21 cellular contexts compared by ENCODE assay signal in the genomic region with DNA sequence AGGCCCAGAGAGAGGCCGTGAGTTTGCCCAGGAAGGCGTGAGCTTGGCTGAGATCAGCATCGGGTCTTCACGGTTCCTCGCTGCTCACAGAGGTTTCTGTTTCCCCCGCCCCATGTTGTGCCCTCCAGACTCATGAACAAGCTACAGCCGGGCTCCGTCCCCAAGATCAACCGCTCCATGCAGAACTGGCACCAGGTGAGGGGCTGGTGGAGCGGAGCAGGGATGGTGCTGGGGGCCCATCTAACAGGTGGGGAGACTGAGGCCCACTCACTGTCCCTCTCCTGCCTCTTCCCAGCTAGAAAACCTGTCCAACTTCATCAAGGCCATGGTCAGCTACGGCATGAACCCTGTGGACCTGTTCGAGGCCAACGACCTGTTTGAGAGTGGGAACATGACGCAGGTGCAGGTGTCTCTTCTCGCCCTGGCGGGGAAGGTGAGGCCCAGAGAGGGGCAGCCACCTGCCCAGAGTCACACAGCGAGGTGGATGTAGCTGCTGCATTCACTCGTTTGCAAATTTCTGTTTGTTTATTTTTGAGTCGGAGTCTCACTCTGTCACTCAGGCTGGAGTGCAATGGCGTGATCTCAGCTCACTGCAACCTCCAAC. TPM values are rescaled to one million over a fixed set of nuclear protein-coding genes. Genes with fewer than 3 reads are reported as not detected.
A peak's percentile ranks its signal among the peaks of the same experiment; 100 is the strongest.
DNase-seq lines count a peak whose midpoint lies in the region; FAIRE-seq and TF ChIP-seq lines count a peak whose summit lies in the region.
"Had no signal": no experiment of that assay in that cellular context is flagged by ENCODE, and none has a peak within 500 bp of the region (broad histone marks: within the 10 kb centered on the region; RNA-seq: fewer than 3 reads in every experiment).

No MANE protein-coding gene starts in this region.

- peak in 1 of 2 experiments; percentile 74; a peak in 2 of 3 replicates for TF ChIP-seq POLR2A in H1 (IDR thresholded peaks at IDR 0.05; ENCODE audit: control extremely low read depth in 1 of 2, low read depth in 2 of 2, low read length in 2 of 2)
- TF ChIP-seq POLR2A in erythroblast (IDR thresholded peaks at IDR 0.05; ENCODE audit: low read length) = no peak
- no peak for TF ChIP-seq POLR2A in sigmoid colon (IDR thresholded peaks at IDR 0.05)

- no peak overlapping the region for H2BK12ac ChIP-seq in H1 (ENCODE audit: low read depth, low read length)

- H4K5ac ChIP-seq in H1 (ENCODE audit: insufficient read length, low read depth, low read length) = no peak overlapping the region

- H3K23ac ChIP-seq in H1 (ENCODE audit: insufficient read length) = no peak overlapping the region

- no peak overlapping the region for H3K27ac ChIP-seq in HEK293 (ENCODE audit: extremely low read depth, low read depth, low read length)
- H3K27ac ChIP-seq in H1 (ENCODE audit: low read depth, low read length) = no peak overlapping the region
- H3K27ac ChIP-seq in sigmoid colon = no peak overlapping the region
- H3K27ac ChIP-seq: PC-9, prostate gland, transverse colon had no signal

- H3K14ac ChIP-seq in H1 (ENCODE audit: insufficient read length) = no peak overlapping the region

- no peak for FAIRE-seq in H1 (lab: Jason Lieb, UNC)
- FAIRE-seq: small intestine had no signal

- H4K20me1 ChIP-seq in H1 (replicated peaks in 1 of 2; ENCODE audit: control insufficient read depth in 1 of 2, insufficient read depth in 2 of 2, low read length in 2 of 2) = peaks cover 10 to 21% of the 10 kb centered on the region in 2 experiments

- H2BK120ac ChIP-seq in H1 (replicated peaks; ENCODE audit: low read depth, low read length) = no peak overlapping the region

- H2BK5ac ChIP-seq in H1 (ENCODE audit: low read depth, low read length) = no peak overlapping the region

- TF ChIP-seq EP300 in H1 (IDR thresholded peaks at IDR 0.05; ENCODE audit: borderline replicate concordance in 1 of 2, low read depth in 2 of 2, low read length in 2 of 2) (no peak), sigmoid colon (IDR thresholded peaks at IDR 0.05) (no peak)

- intact Hi-C loops in sigmoid colon (cut with DNase I) = no loop called here

- TF ChIP-seq CTCF in HEK293 (tag by site-specific recombination; IDR thresholded peaks at IDR 0.05) (no peak), H1 (IDR thresholded peaks at IDR 0.05; ENCODE audit: control extremely low read depth in 1 of 3, insufficient read depth in 1 of 3, low read depth in 1 of 3, low read length in 3 of 3) (no peak), sigmoid colon (IDR thresholded peaks at IDR 0.05) (no peak)

- H3K9me3 ChIP-seq in HEK293 (ENCODE audit: control insufficient read depth, insufficient read depth, low read depth, low read length) (no peaks in the 10 kb centered on the region), H1 (ENCODE audit: insufficient read depth in 2 of 2, low read depth in 1 of 2, low read length in 1 of 2) (no peaks in the 10 kb centered on the region), sigmoid colon (no peaks in the 10 kb centered on the region)
- H3K9me3 ChIP-seq: prostate gland, transverse colon had no signal

- H3K4me2 ChIP-seq in H1 (ENCODE audit: insufficient read depth in 1 of 2, low read depth in 2 of 2, low read length in 2 of 2) = no peak overlapping the region
- H3K4me2 ChIP-seq: PC-9 had no signal

- H3K4ac ChIP-seq in H1 (replicated peaks; ENCODE audit: insufficient read length, low read depth, low read length) = no peak overlapping the region

- H3K4me3 ChIP-seq in HEK293 (ENCODE audit: low read depth, low read length) = no peak overlapping the region
- H3K4me3 ChIP-seq in H1 (ENCODE audit: extremely low read depth in 1 of 4, insufficient read depth in 2 of 4, low read depth in 3 of 4, low read length in 4 of 4) = no peak overlapping the region
- no peak overlapping the region for H3K4me3 ChIP-seq in sigmoid colon
- H3K4me3 ChIP-seq: PC-9, prostate gland, transverse colon had no signal

- H3K56ac ChIP-seq in H1 (replicated peaks; ENCODE audit: insufficient read length, low read depth, low read length) = no peak overlapping the region

- peaks cover 0 to 48% of the 10 kb centered on the region in 2 experiments; a peak in 3 of 4 replicates for H3K79me2 ChIP-seq in H1 (ENCODE audit: control insufficient read depth in 1 of 2, insufficient read depth in 2 of 2, low read length in 2 of 2)

- no peaks in the 10 kb centered on the region for H3K27me3 ChIP-seq in H1 (replicated peaks in 1 of 4; ENCODE audit: control insufficient read depth in 3 of 4, extremely low read depth in 1 of 4, insufficient read depth in 3 of 4, low read length in 3 of 4)
- H3K27me3 ChIP-seq in sigmoid colon = no peaks in the 10 kb centered on the region
- H3K27me3 ChIP-seq: transverse colon had no signal

- H3K4me1 ChIP-seq in HEK293 (ENCODE audit: control insufficient read depth, insufficient read depth, low read length) = 0 out of 2 replicates have a peak, but pooled peaks cover 2% of the 10 kb centered on the region
- H3K4me1 ChIP-seq in H1 (replicated peaks in 1 of 4; ENCODE audit: control insufficient read depth in 3 of 4, insufficient read depth in 4 of 4, low read length in 3 of 4) = peaks cover 0 to 9% (median 4%) of the 10 kb centered on the region in 4 experiments; a peak in 5 of 7 replicates
- peaks cover 0 to 36% (median 24%) of the 10 kb centered on the region in 4 donors for H3K4me1 ChIP-seq in sigmoid colon

- peaks cover 3% of the 10 kb centered on the region for H3K79me1 ChIP-seq in H1 (ENCODE audit: low read depth, low read length)

- H3K36me3 ChIP-seq in HEK293 (ENCODE audit: control insufficient read depth in 2 of 2, insufficient read depth in 1 of 2, low read length in 2 of 2) = peaks cover 0 to 13% of the 10 kb centered on the region in 2 experiments; a peak in 1 of 3 replicates
- H3K36me3 ChIP-seq in H1 (ENCODE audit: control insufficient read depth in 2 of 4, insufficient read depth in 4 of 4, low read length in 3 of 4) = peaks cover 20 to 40% (median 32%) of the 10 kb centered on the region in 4 experiments
- peaks cover 16 to 41% (median 21%) of the 10 kb centered on the region in 4 donors for H3K36me3 ChIP-seq in sigmoid colon

- no peak overlapping the region for H2BK15ac ChIP-seq in H1 (ENCODE audit: low read length)

- H4K8ac ChIP-seq in H1 (ENCODE audit: extremely low read depth, insufficient read depth, low read length) = no peak overlapping the region

- 87% methylated on average over 16 of the region's 20 CpGs; no CpG with 5 or more reads in 1 of the 2 experiments for WGBS in H1 (ENCODE audit: extremely low coverage in 1 of 2, insufficient coverage in 1 of 2, insufficient read length in 1 of 2, insufficient replicate concordance in 2 of 2, low coverage in 1 of 2, low lambda C conversion rate in 2 of 2, missing lambda C conversion rate in 1 of 2), 2 experiments
- 89 to 94% methylated on average over 20 of the region's 20 CpGs for WGBS in sigmoid colon, 2 donors

- no peak overlapping the region for H2BK20ac ChIP-seq in H1 (ENCODE audit: low read length)

- H4K91ac ChIP-seq in H1 (replicated peaks; ENCODE audit: insufficient read length, low read length) = no peak overlapping the region

- DNase-seq in H1 (ENCODE audit: low read depth in 1 of 2, low spot score in 2 of 2) (no peak), erythroblast (lab: John Stamatoyannopoulos, UW) (no peak), sigmoid colon (no peak)
- DNase-seq: activated CD4-positive, CD25-positive, alpha-beta regulatory T cell; activated CD8-positive, alpha-beta memory T cell treated with anti-CD3 and anti-CD28 coated beads for 24 hours; activated naive CD8-positive, alpha-beta T cell treated with anti-CD3 and anti-CD28 coated beads for 36 hours; DMS79 treated with DMSO at 0.1 percent for 48 hours; glutamatergic neuron; H9; left colon; NCI-H1930; NCI-H226; nephron progenitor cell; PC-9; small intestine; stimulated activated CD4-positive, alpha-beta T cell treated with anti-CD3 and anti-CD28 coated beads, Interleukin-2, amount 100 ng/mL, for 48 hours; stimulated activated naive CD8-positive, alpha-beta T cell treated with anti-CD3 and anti-CD28 coated beads, Interleukin-15, amount 100 ng/mL, for 72 hours; T1000; transverse colon had no signal

- no peak for TF ChIP-seq RAD21 in H1 (IDR thresholded peaks at IDR 0.05 in 1 of 2, conservative IDR thresholded peaks at IDR 0.05 in 1 of 2; ENCODE audit: low read depth in 2 of 2, low read length in 2 of 2)

- H2AFZ ChIP-seq in H1 (ENCODE audit: low read length) = no peak overlapping the region
- H2AFZ ChIP-seq: PC-9 had no signal

- no peak overlapping the region for H3K9ac ChIP-seq in H1 (replicated peaks in 1 of 4; ENCODE audit: extremely low read depth in 1 of 4, low read depth in 3 of 4, low read length in 3 of 4)

- H3K18ac ChIP-seq in H1 (ENCODE audit: extremely low read depth, low read length) = no peak overlapping the region

- POLR2A ChIA-PET in HEK293 (lab: Yijun Ruan, JAX) = no interaction called here
- POLR2A ChIA-PET in H1 (lab: Charles Lee; ENCODE audit: partially characterized antibody) = interaction anchor here (0.7 to 12.8 kb wide), 13 partner anchors 9 to 237 kb away, joined by 3 to 509 read pairs (median 3); partner anchors contain the start of genes ABCA7, CIRBP and RNU6-2

- H2AK5ac ChIP-seq in H1 (ENCODE audit: low read depth, low read length) = no peak overlapping the region

- CTCF ChIA-PET in HEK293 (lab: Yijun Ruan, JAX) (interaction anchor here (0.6 kb wide), 1 partner anchor 98 kb away, joined by 3 read pairs; no protein-coding TSS in a partner anchor), H1 (lab: Charles Lee; ENCODE audit: partially characterized antibody) (interaction anchor here (1.1 to 1.6 kb wide), 3 partner anchors 32 to 190 kb away, joined by 3 to 4 read pairs (median 3); no protein-coding TSS in a partner anchor)

- peaks cover 7% of the 10 kb centered on the region; the same call in 1 of the 2 replicates for H3K23me2 ChIP-seq in H1 (ENCODE audit: low read depth, low read length)

RNA-seq across cellular contexts. Expression of gene CNN2, which starts 6.0 kb away (rescaled TPM):
- 522 and 551 TPM in 2 replicates for total RNA-seq in H1 (2021; fragmentation: NEBNext Ultra II Directional; extraction: Animal tissue kit (Norgen Biotek cat#: 25700))
- polyA plus RNA-seq in H1 (2011; rRNA removed) (189 and 349 TPM in 2 replicates), sigmoid colon (100 to 1,000 TPM in 1 of 3 donors, 10 to 100 TPM in 2; 48.0 to 115 (median 53.9) TPM)
- polyA plus RNA-seq in H1 (2011; cell fraction: cytosol; rRNA removed) = 238 TPM
- polyA plus RNA-seq in H1 (2011; cell fraction: nucleus; rRNA removed) = 235 TPM
- polyA plus RNA-seq in H1 (2012, experiment 1 of 2) = 294 to 464 TPM (median 423 TPM) in 4 replicates
- 443 TPM for polyA plus RNA-seq in H1 (2012, experiment 2 of 2)
- polyA plus RNA-seq in H1 (2013, experiment 1 of 2) = 346 TPM
- polyA plus RNA-seq in H1 (2013, experiment 2 of 2) = 345 TPM
- polyA minus RNA-seq in H1 (2011; rRNA and poly(A)+ RNA removed) = 314 and 396 TPM in 2 replicates
- 453 TPM for polyA minus RNA-seq in H1 (2011; cell fraction: cytosol; rRNA and poly(A)+ RNA removed)
- polyA minus RNA-seq in H1 (2011; cell fraction: nucleus; rRNA and poly(A)+ RNA removed) = 127 TPM
- total RNA-seq in sigmoid colon = 10 to 100 TPM; 25.5 to 59.0 (median 36.3) TPM

RNA-seq across cellular contexts. Expression of gene ABCA7, which starts 7.5 kb away (rescaled TPM):
- 25.6 and 29.7 TPM in 2 replicates for total RNA-seq in H1 (2021; fragmentation: NEBNext Ultra II Directional; extraction: Animal tissue kit (Norgen Biotek cat#: 25700))
- polyA plus RNA-seq in H1 (2011; rRNA removed) (10.4 and 17.4 TPM in 2 replicates), sigmoid colon (10 to 100 TPM in 1 of 3 donors, 1 to 10 TPM in 2; 1.8 to 25.1 (median 9.9) TPM)
- 11.0 TPM for polyA plus RNA-seq in H1 (2011; cell fraction: cytosol; rRNA removed)
- 75.8 TPM for polyA plus RNA-seq in H1 (2011; cell fraction: nucleus; rRNA removed)
- polyA plus RNA-seq in H1 (2012, experiment 1 of 2) = 24.0 to 35.6 TPM (median 26.9 TPM) in 4 replicates
- polyA plus RNA-seq in H1 (2012, experiment 2 of 2) = 20.8 TPM
- polyA plus RNA-seq in H1 (2013, experiment 1 of 2) = 22.9 TPM
- polyA plus RNA-seq in H1 (2013, experiment 2 of 2) = 19.2 TPM
- polyA minus RNA-seq in H1 (2011; rRNA and poly(A)+ RNA removed) = 7.3 and 11.6 TPM in 2 replicates
- polyA minus RNA-seq in H1 (2011; cell fraction: cytosol; rRNA and poly(A)+ RNA removed) = 17.7 TPM
- polyA minus RNA-seq in H1 (2011; cell fraction: nucleus; rRNA and poly(A)+ RNA removed) = 32.0 TPM
- total RNA-seq in sigmoid colon = 10 to 100 TPM in 2 of 4 donors, 1 to 10 TPM in 2; 3.8 to 20.5 (median 10.9) TPM

RNA-seq across cellular contexts. Expression of gene RNU6-2, which starts 11.0 kb away (rescaled TPM):
- total RNA-seq in H1 (2021; fragmentation: NEBNext Ultra II Directional; extraction: Animal tissue kit (Norgen Biotek cat#: 25700)) = not detected in 2 replicates
- not detected in 2 replicates for polyA plus RNA-seq in H1 (2011; rRNA removed)
- not detected for polyA plus RNA-seq in H1 (2011; cell fraction: cytosol; rRNA removed)
- not detected for polyA plus RNA-seq in H1 (2011; cell fraction: nucleus; rRNA removed)
- polyA plus RNA-seq in H1 (2012, experiment 1 of 2) = not detected in 4 replicates
- polyA plus RNA-seq in H1 (2012, experiment 2 of 2) = not detected
- not detected for polyA plus RNA-seq in H1 (2013, experiment 1 of 2)
- not detected for polyA plus RNA-seq in H1 (2013, experiment 2 of 2)
- under 0.01 TPM in 1 of 2 replicates, not detected in the other for polyA minus RNA-seq in H1 (2011; rRNA and poly(A)+ RNA removed)
- polyA minus RNA-seq in H1 (2011; cell fraction: cytosol; rRNA and poly(A)+ RNA removed) = not detected
- polyA minus RNA-seq in H1 (2011; cell fraction: nucleus; rRNA and poly(A)+ RNA removed) = not detected
- not detected for total RNA-seq in sigmoid colon
- polyA plus RNA-seq in sigmoid colon = not detected
- total RNA-seq: activated naive CD8-positive, alpha-beta T cell treated with anti-CD3 and anti-CD28 coated beads for 36 hours; H9; left colon; PC-9; prostate gland; transverse colon had no signal
- polyA plus RNA-seq: small intestine had no signal

RNA-seq across cellular contexts. Expression of gene TMEM259, which starts 11.4 kb away (rescaled TPM):
- total RNA-seq in H1 (2021; fragmentation: NEBNext Ultra II Directional; extraction: Animal tissue kit (Norgen Biotek cat#: 25700)) = 140 and 142 TPM in 2 replicates
- polyA plus RNA-seq in H1 (2011; rRNA removed) = 243 and 343 TPM in 2 replicates
- 180 TPM for polyA plus RNA-seq in H1 (2011; cell fraction: cytosol; rRNA removed)
- 1,170 TPM for polyA plus RNA-seq in H1 (2011; cell fraction: nucleus; rRNA removed)
- polyA plus RNA-seq in H1 (2012, experiment 1 of 2) = 46.9 to 137 TPM (median 125 TPM) in 4 replicates
- 87.4 TPM for polyA plus RNA-seq in H1 (2012, experiment 2 of 2)
- 171 TPM for polyA plus RNA-seq in H1 (2013, experiment 1 of 2)
- 163 TPM for polyA plus RNA-seq in H1 (2013, experiment 2 of 2)
- polyA minus RNA-seq in H1 (2011; rRNA and poly(A)+ RNA removed) = 45.5 and 54.1 TPM in 2 replicates
- 55.7 TPM for polyA minus RNA-seq in H1 (2011; cell fraction: cytosol; rRNA and poly(A)+ RNA removed)
- polyA minus RNA-seq in H1 (2011; cell fraction: nucleus; rRNA and poly(A)+ RNA removed) = 124 TPM
- 100 to 1,000 TPM in 2 of 4 donors, 10 to 100 TPM in 2; 85.6 to 174 (median 126) TPM for total RNA-seq in sigmoid colon
- 100 to 1,000 TPM in 1 of 3 donors, 10 to 100 TPM in 2; 19.2 to 232 (median 25.9) TPM for polyA plus RNA-seq in sigmoid colon

RNA-seq across cellular contexts. Expression of gene GRIN3B, which starts 32.1 kb away (rescaled TPM):
- 0.45 and 0.63 TPM in 2 replicates for total RNA-seq in H1 (2021; fragmentation: NEBNext Ultra II Directional; extraction: Animal tissue kit (Norgen Biotek cat#: 25700))
- polyA plus RNA-seq in H1 (2011; rRNA removed) (1.0 and 2.0 TPM in 2 replicates), sigmoid colon (under 1 TPM in 1 of 3 donors, not detected in 2; 0.04 TPM)
- polyA plus RNA-seq in H1 (2011; cell fraction: cytosol; rRNA removed) = 1.4 TPM
- 8.4 TPM for polyA plus RNA-seq in H1 (2011; cell fraction: nucleus; rRNA removed)
- polyA plus RNA-seq in H1 (2012, experiment 1 of 2) = 0.14 to 1.1 TPM (median 0.78 TPM) in 4 replicates
- 0.13 TPM for polyA plus RNA-seq in H1 (2012, experiment 2 of 2)
- polyA plus RNA-seq in H1 (2013, experiment 1 of 2) = 0.93 TPM
- 0.74 TPM for polyA plus RNA-seq in H1 (2013, experiment 2 of 2)
- 0.27 and 0.28 TPM in 2 replicates for polyA minus RNA-seq in H1 (2011; rRNA and poly(A)+ RNA removed)
- 0.29 TPM for polyA minus RNA-seq in H1 (2011; cell fraction: cytosol; rRNA and poly(A)+ RNA removed)
- polyA minus RNA-seq in H1 (2011; cell fraction: nucleus; rRNA and poly(A)+ RNA removed) = 1.1 TPM
- under 1 TPM in 1 of 4 donors, not detected in 3; 0.14 TPM for total RNA-seq in sigmoid colon
- total RNA-seq: activated naive CD8-positive, alpha-beta T cell treated with anti-CD3 and anti-CD28 coated beads for 36 hours; left colon had no signal
